1 cellular context compared by ENCODE assay signal in the genomic region with DNA sequence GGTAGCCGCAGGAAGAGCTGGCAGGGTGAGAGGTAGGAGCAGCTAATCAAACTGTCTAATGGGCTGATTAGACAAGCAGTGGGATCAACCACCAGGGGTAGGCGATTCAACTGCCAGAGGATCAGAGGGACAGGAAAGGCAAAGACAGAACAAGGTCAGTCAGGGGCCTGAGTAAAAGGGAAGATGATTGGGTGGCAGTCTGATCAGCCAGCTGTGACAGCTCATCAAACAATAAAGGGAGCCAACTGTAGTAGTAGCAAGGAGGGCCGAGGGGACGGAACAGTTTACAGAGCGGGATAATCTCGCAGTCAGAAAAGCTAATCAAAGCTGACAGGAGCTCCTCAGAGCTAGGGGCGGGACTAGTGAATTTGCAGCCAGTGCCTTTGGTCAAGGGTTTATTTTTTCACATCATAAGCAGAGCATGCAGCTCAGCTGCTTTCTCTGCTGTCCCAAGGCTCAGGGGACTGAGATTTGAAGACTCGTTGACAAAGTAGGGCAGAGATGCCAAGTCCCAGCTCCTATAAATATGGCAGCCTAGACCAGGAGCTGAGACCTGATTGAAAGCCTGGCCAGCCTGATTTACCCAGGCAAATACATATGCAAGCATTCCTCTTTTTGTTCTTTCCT.
TF ChIP-seq lines count a peak whose summit lies in the region.

No MANE protein-coding gene starts in this region.

TF ChIP-seq in GM23338, 12 proteins besides CTCF, POLR2A, EP300 and RAD21 (continued from another document):
- TF ChIP-seq, protein P1, sequence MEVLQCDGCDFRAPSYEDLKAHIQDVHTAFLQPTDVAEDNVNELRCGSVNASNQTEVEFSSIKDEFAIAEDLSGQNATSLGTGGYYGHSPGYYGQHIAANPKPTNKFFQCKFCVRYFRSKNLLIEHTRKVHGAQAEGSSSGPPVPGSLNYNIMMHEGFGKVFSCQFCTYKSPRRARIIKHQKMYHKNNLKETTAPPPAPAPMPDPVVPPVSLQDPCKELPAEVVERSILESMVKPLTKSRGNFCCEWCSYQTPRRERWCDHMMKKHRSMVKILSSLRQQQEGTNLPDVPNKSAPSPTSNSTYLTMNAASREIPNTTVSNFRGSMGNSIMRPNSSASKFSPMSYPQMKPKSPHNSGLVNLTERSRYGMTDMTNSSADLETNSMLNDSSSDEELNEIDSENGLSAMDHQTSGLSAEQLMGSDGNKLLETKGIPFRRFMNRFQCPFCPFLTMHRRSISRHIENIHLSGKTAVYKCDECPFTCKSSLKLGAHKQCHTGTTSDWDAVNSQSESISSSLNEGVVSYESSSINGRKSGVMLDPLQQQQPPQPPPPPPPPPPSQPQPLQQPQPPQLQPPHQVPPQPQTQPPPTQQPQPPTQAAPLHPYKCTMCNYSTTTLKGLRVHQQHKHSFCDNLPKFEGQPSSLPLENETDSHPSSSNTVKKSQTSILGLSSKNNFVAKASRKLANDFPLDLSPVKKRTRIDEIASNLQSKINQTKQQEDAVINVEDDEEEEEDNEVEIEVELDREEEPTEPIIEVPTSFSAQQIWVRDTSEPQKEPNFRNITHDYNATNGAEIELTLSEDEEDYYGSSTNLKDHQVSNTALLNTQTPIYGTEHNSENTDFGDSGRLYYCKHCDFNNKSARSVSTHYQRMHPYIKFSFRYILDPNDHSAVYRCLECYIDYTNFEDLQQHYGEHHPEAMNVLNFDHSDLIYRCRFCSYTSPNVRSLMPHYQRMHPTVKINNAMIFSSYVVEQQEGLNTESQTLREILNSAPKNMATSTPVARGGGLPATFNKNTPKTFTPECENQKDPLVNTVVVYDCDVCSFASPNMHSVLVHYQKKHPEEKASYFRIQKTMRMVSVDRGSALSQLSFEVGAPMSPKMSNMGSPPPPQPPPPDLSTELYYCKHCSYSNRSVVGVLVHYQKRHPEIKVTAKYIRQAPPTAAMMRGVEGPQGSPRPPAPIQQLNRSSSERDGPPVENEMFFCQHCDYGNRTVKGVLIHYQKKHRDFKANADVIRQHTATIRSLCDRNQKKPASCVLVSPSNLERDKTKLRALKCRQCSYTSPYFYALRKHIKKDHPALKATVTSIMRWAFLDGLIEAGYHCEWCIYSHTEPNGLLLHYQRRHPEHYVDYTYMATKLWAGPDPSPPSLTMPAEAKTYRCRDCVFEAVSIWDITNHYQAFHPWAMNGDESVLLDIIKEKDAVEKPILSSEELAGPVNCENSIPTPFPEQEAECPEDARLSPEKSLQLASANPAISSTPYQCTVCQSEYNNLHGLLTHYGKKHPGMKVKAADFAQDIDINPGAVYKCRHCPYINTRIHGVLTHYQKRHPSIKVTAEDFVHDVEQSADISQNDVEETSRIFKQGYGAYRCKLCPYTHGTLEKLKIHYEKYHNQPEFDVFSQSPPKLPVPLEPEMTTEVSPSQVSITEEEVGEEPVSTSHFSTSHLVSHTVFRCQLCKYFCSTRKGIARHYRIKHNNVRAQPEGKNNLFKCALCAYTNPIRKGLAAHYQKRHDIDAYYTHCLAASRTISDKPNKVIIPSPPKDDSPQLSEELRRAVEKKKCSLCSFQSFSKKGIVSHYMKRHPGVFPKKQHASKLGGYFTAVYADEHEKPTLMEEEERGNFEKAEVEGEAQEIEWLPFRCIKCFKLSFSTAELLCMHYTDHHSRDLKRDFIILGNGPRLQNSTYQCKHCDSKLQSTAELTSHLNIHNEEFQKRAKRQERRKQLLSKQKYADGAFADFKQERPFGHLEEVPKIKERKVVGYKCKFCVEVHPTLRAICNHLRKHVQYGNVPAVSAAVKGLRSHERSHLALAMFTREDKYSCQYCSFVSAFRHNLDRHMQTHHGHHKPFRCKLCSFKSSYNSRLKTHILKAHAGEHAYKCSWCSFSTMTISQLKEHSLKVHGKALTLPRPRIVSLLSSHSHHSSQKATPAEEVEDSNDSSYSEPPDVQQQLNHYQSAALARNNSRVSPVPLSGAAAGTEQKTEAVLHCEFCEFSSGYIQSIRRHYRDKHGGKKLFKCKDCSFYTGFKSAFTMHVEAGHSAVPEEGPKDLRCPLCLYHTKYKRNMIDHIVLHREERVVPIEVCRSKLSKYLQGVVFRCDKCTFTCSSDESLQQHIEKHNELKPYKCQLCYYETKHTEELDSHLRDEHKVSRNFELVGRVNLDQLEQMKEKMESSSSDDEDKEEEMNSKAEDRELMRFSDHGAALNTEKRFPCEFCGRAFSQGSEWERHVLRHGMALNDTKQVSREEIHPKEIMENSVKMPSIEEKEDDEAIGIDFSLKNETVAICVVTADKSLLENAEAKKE (CRISPR knock-in tag; IDR thresholded peaks at IDR 0.05), result no peak
- no peak for TF ChIP-seq NANOG (IDR thresholded peaks at IDR 0.05; ENCODE audit: borderline replicate concordance)
- TF ChIP-seq, protein P2, sequence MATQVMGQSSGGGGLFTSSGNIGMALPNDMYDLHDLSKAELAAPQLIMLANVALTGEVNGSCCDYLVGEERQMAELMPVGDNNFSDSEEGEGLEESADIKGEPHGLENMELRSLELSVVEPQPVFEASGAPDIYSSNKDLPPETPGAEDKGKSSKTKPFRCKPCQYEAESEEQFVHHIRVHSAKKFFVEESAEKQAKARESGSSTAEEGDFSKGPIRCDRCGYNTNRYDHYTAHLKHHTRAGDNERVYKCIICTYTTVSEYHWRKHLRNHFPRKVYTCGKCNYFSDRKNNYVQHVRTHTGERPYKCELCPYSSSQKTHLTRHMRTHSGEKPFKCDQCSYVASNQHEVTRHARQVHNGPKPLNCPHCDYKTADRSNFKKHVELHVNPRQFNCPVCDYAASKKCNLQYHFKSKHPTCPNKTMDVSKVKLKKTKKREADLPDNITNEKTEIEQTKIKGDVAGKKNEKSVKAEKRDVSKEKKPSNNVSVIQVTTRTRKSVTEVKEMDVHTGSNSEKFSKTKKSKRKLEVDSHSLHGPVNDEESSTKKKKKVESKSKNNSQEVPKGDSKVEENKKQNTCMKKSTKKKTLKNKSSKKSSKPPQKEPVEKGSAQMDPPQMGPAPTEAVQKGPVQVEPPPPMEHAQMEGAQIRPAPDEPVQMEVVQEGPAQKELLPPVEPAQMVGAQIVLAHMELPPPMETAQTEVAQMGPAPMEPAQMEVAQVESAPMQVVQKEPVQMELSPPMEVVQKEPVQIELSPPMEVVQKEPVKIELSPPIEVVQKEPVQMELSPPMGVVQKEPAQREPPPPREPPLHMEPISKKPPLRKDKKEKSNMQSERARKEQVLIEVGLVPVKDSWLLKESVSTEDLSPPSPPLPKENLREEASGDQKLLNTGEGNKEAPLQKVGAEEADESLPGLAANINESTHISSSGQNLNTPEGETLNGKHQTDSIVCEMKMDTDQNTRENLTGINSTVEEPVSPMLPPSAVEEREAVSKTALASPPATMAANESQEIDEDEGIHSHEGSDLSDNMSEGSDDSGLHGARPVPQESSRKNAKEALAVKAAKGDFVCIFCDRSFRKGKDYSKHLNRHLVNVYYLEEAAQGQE (IDR thresholded peaks at IDR 0.05; ENCODE audit: unreplicated experiment), result no peak
- no peak for TF ChIP-seq CREB1 (CRISPR knock-in tag; IDR thresholded peaks at IDR 0.05; ENCODE audit: low read depth)
- no peak for TF ChIP-seq STAT1 (IDR thresholded peaks at IDR 0.05; ENCODE audit: unreplicated experiment)
- no peak for TF ChIP-seq ZNF331 (CRISPR knock-in tag; IDR thresholded peaks at IDR 0.05; ENCODE audit: low read depth)
